In genomic region chr18:10142496-10143160, GRCh38 we compare ENCODE assay signal across 11 cellular contexts.
DNase-seq lines count a peak whose midpoint lies in the region; ATAC-seq, FAIRE-seq and TF ChIP-seq lines count a peak whose summit lies in the region.
"Had no signal": no experiment of that assay in that cellular context is flagged by ENCODE, and none has a peak within 500 bp of the region (broad histone marks: within the 10 kb centered on the region; RNA-seq: fewer than 3 reads in every experiment).

No MANE protein-coding gene starts in this region.

- no peaks in the 10 kb centered on the region for H3K79me2 ChIP-seq in astrocyte (ENCODE audit: insufficient read depth, low read length)

- DNase-seq in HK-2 (ENCODE audit: unreplicated experiment) (peak; percentile 10), astrocyte (ENCODE audit: low read depth) (peak; percentile 56), islet precursor cell (peak; percentile 58), stomach (no peak)
- no peak for DNase-seq in natural killer cell treated with Interleukin-12 subunit alpha and Interleukin-12 subunit beta and Interleukin-15 and Interleukin-18, amount 100 ng/mL, for 72 hours (ENCODE audit: low spot score)
- DNase-seq in stimulated activated CD4-positive, alpha-beta T cell treated with anti-CD3 and anti-CD28 coated beads, Interleukin-2, amount 100 ng/mL, for 24 hours = no peak
- DNase-seq: NCI-H524 treated with DMSO at 0.1 percent for 48 hours had no signal

- H3K4me1 Mint-ChIP-seq in astrocyte (ENCODE audit: low read depth, unreplicated experiment) = peaks cover 45% of the 10 kb centered on the region
- no peaks in the 10 kb centered on the region for H3K4me1 Mint-ChIP-seq in natural killer cell treated with Interleukin-12 subunit alpha and Interleukin-12 subunit beta and Interleukin-15 and Interleukin-18, amount 100 ng/mL, for 72 hours (ENCODE audit: low read depth in 2 of 2)

- H3K4me1 ChIP-seq in astrocyte (ENCODE audit: insufficient read depth, low read length) (peaks cover 37% of the 10 kb centered on the region), stomach (peaks cover 23 to 46% (median 28%) of the 10 kb centered on the region in 4 donors)

- no peaks in the 10 kb centered on the region for H3K9me3 ChIP-seq in astrocyte (ENCODE audit: insufficient read depth, low read depth, low read length)
- no peaks in the 10 kb centered on the region for H3K9me3 ChIP-seq in stomach

- no peak for TF ChIP-seq POLR2A in stomach (IDR thresholded peaks at IDR 0.05)

- no peak overlapping the region for H3K9ac ChIP-seq in astrocyte (ENCODE audit: low read length)

- no peaks in the 10 kb centered on the region for H3K9me3 Mint-ChIP-seq in astrocyte (ENCODE audit: unreplicated experiment)
- H3K9me3 Mint-ChIP-seq in natural killer cell treated with Interleukin-12 subunit alpha and Interleukin-12 subunit beta and Interleukin-15 and Interleukin-18, amount 100 ng/mL, for 72 hours = no peaks in the 10 kb centered on the region

- H4K20me1 ChIP-seq in astrocyte (ENCODE audit: insufficient read depth, low read length) = no peaks in the 10 kb centered on the region

- no peaks in the 10 kb centered on the region for H3K36me3 Mint-ChIP-seq in astrocyte (ENCODE audit: low read depth, unreplicated experiment)
- no peaks in the 10 kb centered on the region for H3K36me3 Mint-ChIP-seq in natural killer cell treated with Interleukin-12 subunit alpha and Interleukin-12 subunit beta and Interleukin-15 and Interleukin-18, amount 100 ng/mL, for 72 hours

- H3K4me3 ChIP-seq in astrocyte (ENCODE audit: insufficient read depth, low read depth, low read length) (no peak overlapping the region), stomach (no peak overlapping the region)
- H3K4me3 ChIP-seq: lung had no signal

- H2AFZ ChIP-seq in astrocyte (ENCODE audit: low read depth, low read length) = no peak overlapping the region

- H3K27ac ChIP-seq in astrocyte (ENCODE audit: low read depth, low read length) (no peak overlapping the region), stomach (peak overlapping the region in 4 of 5 donors; percentile 7 to 61 (median 24))

- H3K4me3 Mint-ChIP-seq in astrocyte (ENCODE audit: unreplicated experiment) = no peak overlapping the region
- no peak overlapping the region for H3K4me3 Mint-ChIP-seq in natural killer cell treated with Interleukin-12 subunit alpha and Interleukin-12 subunit beta and Interleukin-15 and Interleukin-18, amount 100 ng/mL, for 72 hours

- intact Hi-C loops in stomach (cut with DNase I; ENCODE audit: low total_unique reads) = no loop called here

- peaks cover 10% of the 10 kb centered on the region for H3K27me3 Mint-ChIP-seq in astrocyte (ENCODE audit: low read depth, unreplicated experiment)
- peaks cover 5 to 8% of the 10 kb centered on the region in 2 donors for H3K27me3 Mint-ChIP-seq in natural killer cell treated with Interleukin-12 subunit alpha and Interleukin-12 subunit beta and Interleukin-15 and Interleukin-18, amount 100 ng/mL, for 72 hours

- no peak for TF ChIP-seq EP300 in stomach (IDR thresholded peaks at IDR 0.05)

- ATAC-seq in natural killer cell treated with Interleukin-12 subunit alpha and Interleukin-12 subunit beta and Interleukin-15 and Interleukin-18, amount 100 ng/mL, for 72 hours = no peak
- ATAC-seq in esophagus mucosa (no peak), HG03565 (IDR thresholded peaks at IDR 0.05; ENCODE audit: unreplicated experiment) (no peak)

- 45 to 56% (median 53%) methylated on average over 14 of the region's 14 CpGs for WGBS in stomach, 5 donors

- H3K36me3 ChIP-seq in astrocyte (ENCODE audit: insufficient read depth, low read length) (no peaks in the 10 kb centered on the region), stomach (no peaks in the 10 kb centered on the region)

- TF ChIP-seq CTCF in astrocyte (IDR thresholded peaks at IDR 0.05; ENCODE audit: insufficient read depth, low read depth, low read length) = no peak
- TF ChIP-seq CTCF in stomach (IDR thresholded peaks at IDR 0.05) = no peak

- peak overlapping the region; percentile 28 for H3K27ac Mint-ChIP-seq in astrocyte (ENCODE audit: unreplicated experiment)
- no peak overlapping the region for H3K27ac Mint-ChIP-seq in natural killer cell treated with Interleukin-12 subunit alpha and Interleukin-12 subunit beta and Interleukin-15 and Interleukin-18, amount 100 ng/mL, for 72 hours

- H3K4me2 ChIP-seq in astrocyte (ENCODE audit: low read length) = peak overlapping the region; percentile 55

- FAIRE-seq in astrocyte (lab: Jason Lieb, UNC) = no peak
- FAIRE-seq: GM12891 had no signal

- H3K27me3 ChIP-seq in astrocyte (ENCODE audit: insufficient read depth, low read length) (no peaks in the 10 kb centered on the region), stomach (no peaks in the 10 kb centered on the region)

Comparison
In these comparisons a context has a peak if more than half of its experiments do, and no peak if none do; other contexts are left out.
1. DNase-seq: peak in HK-2 (single experiment), astrocyte (single experiment) and islet precursor cell (single experiment); none in stomach (single experiment), natural killer cell treated with Interleukin-12 subunit alpha and Interleukin-12 subunit beta and Interleukin-15 and Interleukin-18, amount 100 ng/mL, for 72 hours (single experiment) and stimulated activated CD4-positive, alpha-beta T cell treated with anti-CD3 and anti-CD28 coated beads, Interleukin-2, amount 100 ng/mL, for 24 hours (0 of 2).